8 cellular contexts compared by ENCODE assay signal in the genomic region with DNA sequence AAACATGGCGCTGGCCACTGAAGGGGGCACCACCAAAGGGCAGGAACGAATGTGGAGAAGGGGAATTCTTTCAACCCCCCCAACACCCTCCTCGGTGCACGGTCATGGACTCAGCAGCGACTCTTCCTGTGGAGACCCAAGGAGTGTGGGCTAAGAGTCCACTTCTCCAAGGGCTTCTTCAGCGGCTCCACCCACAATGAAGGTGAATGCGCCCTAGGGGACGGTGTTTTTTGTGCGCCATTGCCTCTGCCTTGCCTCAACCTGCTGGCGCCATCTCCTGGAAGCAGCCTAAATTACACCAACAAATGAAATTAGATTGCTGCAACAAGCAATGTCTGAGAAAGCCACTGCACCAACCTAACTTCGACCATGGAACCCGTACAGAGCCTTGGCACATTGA.
DNase-seq lines count a peak whose midpoint lies in the region; ATAC-seq and TF ChIP-seq lines count a peak whose summit lies in the region.

No MANE protein-coding gene starts in this region.

- ATAC-seq in HG03139 (IDR thresholded peaks at IDR 0.05; ENCODE audit: unreplicated experiment) (no peak), HG02870 (IDR thresholded peaks at IDR 0.05; ENCODE audit: unreplicated experiment) (no peak)

- H3K27ac ChIP-seq in SJCRH30 = no peak overlapping the region

- H3K4me3 ChIP-seq in SJCRH30 = no peak overlapping the region

- H3K36me3 Mint-ChIP-seq in activated T-helper 1 cell treated with anti-CD3 and anti-CD28 coated beads, Interleukin-12 subunit alpha, Interleukin-12 subunit beta, Interleukin-2, Interleukin-4 antibody, amounts not matched to agents 30 ng/mL and 10 ng/mL and 1 ng/mL, durations not matched to agents 14 hours and 24 hours and 36 hours (ENCODE audit: low read depth) = no peaks in the 10 kb centered on the region

- H3K4me1 ChIP-seq in SJCRH30 = no peaks in the 10 kb centered on the region

- CTCF ChIA-PET in HEK293T (lab: Yijun Ruan, JAX) = no interaction called here

- POLR2A ChIA-PET in HEK293T (lab: Yijun Ruan, JAX) = no interaction called here

- no peaks in the 10 kb centered on the region for H3K4me1 Mint-ChIP-seq in activated T-helper 1 cell treated with anti-CD3 and anti-CD28 coated beads, Interleukin-12 subunit alpha, Interleukin-12 subunit beta, Interleukin-2, Interleukin-4 antibody, amounts not matched to agents 30 ng/mL and 10 ng/mL and 1 ng/mL, durations not matched to agents 14 hours and 24 hours and 36 hours (ENCODE audit: low read depth)

- no peaks in the 10 kb centered on the region for H3K9me3 Mint-ChIP-seq in activated T-helper 1 cell treated with anti-CD3 and anti-CD28 coated beads, Interleukin-12 subunit alpha, Interleukin-12 subunit beta, Interleukin-2, Interleukin-4 antibody, amounts not matched to agents 30 ng/mL and 10 ng/mL and 1 ng/mL, durations not matched to agents 14 hours and 24 hours and 36 hours

- intact Hi-C loops in activated T-helper 1 cell treated with anti-CD3 and anti-CD28 coated beads, Interleukin-12 subunit alpha, Interleukin-12 subunit beta, Interleukin-2, Interleukin-4 antibody, amounts not matched to agents 30 ng/mL and 10 ng/mL and 1 ng/mL, durations not matched to agents 14 hours and 24 hours and 36 hours (cut with micrococcal nuclease) = no loop called here

- peak; percentile 29 for DNase-seq in GM03348 (ENCODE audit: low spot score)
- DNase-seq in HEK293T (ENCODE audit: extremely low spot score) = peak; percentile 65
- peak; percentile 19 to 30 for DNase-seq in SJCRH30
- DNase-seq in iPS DF 4.7 (ENCODE audit: extremely low read depth, low spot score) = peak; percentile 19
- no peak for DNase-seq in activated T-helper 1 cell treated with anti-CD3 and anti-CD28 coated beads, Interleukin-12 subunit alpha, Interleukin-12 subunit beta, Interleukin-2, Interleukin-4 antibody, amounts not matched to agents 30 ng/mL and 10 ng/mL and 1 ng/mL, durations not matched to agents 14 hours and 24 hours and 36 hours (ENCODE audit: low spot score)
- DNase-seq in DMS79 (lab: John Stamatoyannopoulos, UW) = no peak

- no peaks in the 10 kb centered on the region for H3K9me3 ChIP-seq in SJCRH30 (replicated peaks)

- H3K27me3 ChIP-seq in SJCRH30 = no peaks in the 10 kb centered on the region

- H3K27me3 Mint-ChIP-seq in activated T-helper 1 cell treated with anti-CD3 and anti-CD28 coated beads, Interleukin-12 subunit alpha, Interleukin-12 subunit beta, Interleukin-2, Interleukin-4 antibody, amounts not matched to agents 30 ng/mL and 10 ng/mL and 1 ng/mL, durations not matched to agents 14 hours and 24 hours and 36 hours (ENCODE audit: insufficient read depth) = no peaks in the 10 kb centered on the region

- H3K4me3 Mint-ChIP-seq in activated T-helper 1 cell treated with anti-CD3 and anti-CD28 coated beads, Interleukin-12 subunit alpha, Interleukin-12 subunit beta, Interleukin-2, Interleukin-4 antibody, amounts not matched to agents 30 ng/mL and 10 ng/mL and 1 ng/mL, durations not matched to agents 14 hours and 24 hours and 36 hours = no peak overlapping the region

- H3K27ac Mint-ChIP-seq in activated T-helper 1 cell treated with anti-CD3 and anti-CD28 coated beads, Interleukin-12 subunit alpha, Interleukin-12 subunit beta, Interleukin-2, Interleukin-4 antibody, amounts not matched to agents 30 ng/mL and 10 ng/mL and 1 ng/mL, durations not matched to agents 14 hours and 24 hours and 36 hours = no peak overlapping the region

- H3K36me3 ChIP-seq in SJCRH30 = no peaks in the 10 kb centered on the region

TF ChIP-seq in HEK293T, 16 proteins besides CTCF, POLR2A, EP300 and RAD21:
- no peak for TF ChIP-seq SP1 (IDR thresholded peaks at IDR 0.05)
- no peak for TF ChIP-seq NFRKB (IDR thresholded peaks at IDR 0.05)
- no peak for TF ChIP-seq ARNT (IDR thresholded peaks at IDR 0.05)
- no peak for TF ChIP-seq FOXA1 (IDR thresholded peaks at IDR 0.05)
- no peak for TF ChIP-seq ZNF384 (IDR thresholded peaks at IDR 0.05)
- TF ChIP-seq FOXK2 (IDR thresholded peaks at IDR 0.05) = no peak
- no peak for TF ChIP-seq FOXM1 (IDR thresholded peaks at IDR 0.05; ENCODE audit: borderline replicate concordance)
- TF ChIP-seq LEF1 (IDR thresholded peaks at IDR 0.05; ENCODE audit: borderline replicate concordance) = no peak
- no peak for TF ChIP-seq BHLHE40 (IDR thresholded peaks at IDR 0.05; ENCODE audit: borderline replicate concordance)
- TF ChIP-seq, protein P1, sequence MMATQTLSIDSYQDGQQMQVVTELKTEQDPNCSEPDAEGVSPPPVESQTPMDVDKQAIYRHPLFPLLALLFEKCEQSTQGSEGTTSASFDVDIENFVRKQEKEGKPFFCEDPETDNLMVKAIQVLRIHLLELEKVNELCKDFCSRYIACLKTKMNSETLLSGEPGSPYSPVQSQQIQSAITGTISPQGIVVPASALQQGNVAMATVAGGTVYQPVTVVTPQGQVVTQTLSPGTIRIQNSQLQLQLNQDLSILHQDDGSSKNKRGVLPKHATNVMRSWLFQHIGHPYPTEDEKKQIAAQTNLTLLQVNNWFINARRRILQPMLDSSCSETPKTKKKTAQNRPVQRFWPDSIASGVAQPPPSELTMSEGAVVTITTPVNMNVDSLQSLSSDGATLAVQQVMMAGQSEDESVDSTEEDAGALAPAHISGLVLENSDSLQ (IDR thresholded peaks at IDR 0.05) = no peak
- no peak for TF ChIP-seq L3MBTL2 (conservative IDR thresholded peaks at IDR 0.05)

Comparison
In these comparisons a context has a peak if more than half of its experiments do, and no peak if none do; other contexts are left out.
1. DNase-seq: peak in GM03348 (single experiment), HEK293T (single experiment), SJCRH30 (2 of 2) and iPS DF 4.7 (single experiment); none in activated T-helper 1 cell treated with anti-CD3 and anti-CD28 coated beads, Interleukin-12 subunit alpha, Interleukin-12 subunit beta, Interleukin-2, Interleukin-4 antibody, amounts not matched to agents 30 ng/mL and 10 ng/mL and 1 ng/mL, durations not matched to agents 14 hours and 24 hours and 36 hours (single experiment) and DMS79 (single experiment).